10 cellular contexts compared by ENCODE assay signal in genomic region chr1:21931171-21932093, GRCh38. TPM values are rescaled to one million over a fixed set of nuclear protein-coding genes. Genes with fewer than 3 reads are reported as not detected.
DNase-seq lines count a peak whose midpoint lies in the region; ATAC-seq and TF ChIP-seq lines count a peak whose summit lies in the region.
"Had no signal": no experiment of that assay in that cellular context is flagged by ENCODE, and none has a peak within 500 bp of the region (broad histone marks: within the 10 kb centered on the region; RNA-seq: fewer than 3 reads in every experiment).

No MANE protein-coding gene starts in this region.

- TF ChIP-seq CTCF in mammary epithelial cell (conservative IDR thresholded peaks at IDR 0.05 in 1 of 2, IDR thresholded peaks at IDR 0.05 in 1 of 2; ENCODE audit: extremely low read depth in 1 of 2, insufficient read depth in 1 of 2, low read depth in 1 of 2, low read length in 2 of 2) (no peak), testis (IDR thresholded peaks at IDR 0.05) (no peak), OCI-LY7 (conservative IDR thresholded peaks at IDR 0.05; ENCODE audit: low read length) (no peak)

- BruUV-seq in mammary epithelial cell (replicated peaks; lab: Mats Ljungman, UMichigan): no TSS peak
- no TSS peak for BruUV-seq in OCI-LY7 (replicated peaks; lab: Mats Ljungman, UMichigan)

- H3K27me3 ChIP-seq in mammary epithelial cell (ENCODE audit: insufficient read depth, low read length): no peaks in the 10 kb centered on the region
- no peaks in the 10 kb centered on the region for H3K27me3 ChIP-seq in testis

- POLR2A ChIA-PET in OCI-LY7 (lab: Charles Lee): no interaction called here

- WGBS in mammary epithelial cell (ENCODE audit: low coverage, missing lambda C conversion rate): 17% methylated on average over 8 of the region's 16 CpGs
- 41 to 43% methylated on average over 11 to 16 of the region's 16 CpGs for WGBS in testis, 2 donors

- H3K4me3 ChIP-seq in mammary epithelial cell (replicated peaks in 1 of 3; ENCODE audit: insufficient read depth in 1 of 3, low read depth in 2 of 3, low read length in 3 of 3) (no peak overlapping the region), testis (no peak overlapping the region), OCI-LY7 (ENCODE audit: low read depth, low read length, poor library complexity, severe bottlenecking) (no peak overlapping the region)

- H3K9me3 ChIP-seq in mammary epithelial cell (replicated peaks; ENCODE audit: insufficient read depth, low read length): no peaks in the 10 kb centered on the region
- no peaks in the 10 kb centered on the region for H3K9me3 ChIP-seq in testis
- no peaks in the 10 kb centered on the region for H3K9me3 ChIP-seq in OCI-LY7 (ENCODE audit: low read length)

- TF ChIP-seq POLR2A in testis (IDR thresholded peaks at IDR 0.05): no peak

- peak overlapping the region; percentile 77 for H3K4me2 ChIP-seq in mammary epithelial cell (ENCODE audit: insufficient read depth, low read depth, low read length)
- H3K4me2 ChIP-seq in OCI-LY7 (ENCODE audit: low read length): no peak overlapping the region

- no peaks in the 10 kb centered on the region for H3K9me2 ChIP-seq in OCI-LY7 (ENCODE audit: insufficient read depth, low read length)

- H4K20me1 ChIP-seq in mammary epithelial cell (ENCODE audit: insufficient read depth, low read length): no peaks in the 10 kb centered on the region
- H4K20me1 ChIP-seq in OCI-LY7 (ENCODE audit: insufficient read depth, low read length): no peaks in the 10 kb centered on the region

- H3K79me2 ChIP-seq in mammary epithelial cell (ENCODE audit: insufficient read depth, low read length): peaks cover 86% of the 10 kb centered on the region
- no peaks in the 10 kb centered on the region for H3K79me2 ChIP-seq in OCI-LY7 (ENCODE audit: insufficient read depth, low read depth, low read length)

- intact Hi-C loops in mammary epithelial cell (cut with micrococcal nuclease) (loop anchor here (1.0 kb wide), 1 partner anchor 148 kb away; the partner anchor contains the start of gene USP48), testis (cut with DNase I; ENCODE audit: low total_unique reads) (no loop called here), OCI-LY7 (cut with micrococcal nuclease; ENCODE audit: unreplicated experiment) (no loop called here)

- peak overlapping the region; percentile 69 for H3K27ac ChIP-seq in mammary epithelial cell (ENCODE audit: insufficient read depth, low read depth, low read length)
- H3K27ac ChIP-seq in testis: peak overlapping the region; percentile 75 to 84
- H3K27ac ChIP-seq in OCI-LY7 (ENCODE audit: low read depth, low read length, poor library complexity, severe bottlenecking): no peak overlapping the region

- no peaks in the 10 kb centered on the region for H3K36me3 ChIP-seq in mammary epithelial cell (ENCODE audit: insufficient read depth, low read length)
- H3K36me3 ChIP-seq in testis (ENCODE audit: low read depth, missing control alignments): no peaks in the 10 kb centered on the region
- H3K36me3 ChIP-seq in OCI-LY7 (ENCODE audit: insufficient read depth, low read length): no peaks in the 10 kb centered on the region

- H3K4me1 ChIP-seq in mammary epithelial cell (ENCODE audit: insufficient read depth, low read length): peaks cover 49% of the 10 kb centered on the region
- peaks cover 55% of the 10 kb centered on the region for H3K4me1 ChIP-seq in testis
- H3K4me1 ChIP-seq in OCI-LY7 (ENCODE audit: insufficient read depth, low read length, poor library complexity, severe bottlenecking): no peaks in the 10 kb centered on the region

- ATAC-seq in left lobe of liver: peak; percentile 33

- dilution Hi-C loops in mammary epithelial cell (cut with HindIII; ENCODE audit: low sequenced_read_pairs): no loop called here

- CTCF ChIA-PET in mammary epithelial cell (lab: Charles Lee; ENCODE audit: low non-redundant PET): no interaction called here
- CTCF ChIA-PET in OCI-LY7 (lab: Charles Lee; ENCODE audit: unreplicated experiment): no interaction called here

- H2AFZ ChIP-seq in mammary epithelial cell (ENCODE audit: low read depth, low read length) (no peak overlapping the region), OCI-LY7 (ENCODE audit: low read length) (no peak overlapping the region)

- H3K9ac ChIP-seq in mammary epithelial cell (ENCODE audit: insufficient read depth, low read length): peak overlapping the region; percentile 39

- DNase-seq in HT-29 (ENCODE audit: low spot score) (peak; percentile 58), mammary epithelial cell (peak; percentile 71), left lobe of liver (ENCODE audit: low spot score) (no peak), testis (peak; percentile 51), OCI-LY7 (ENCODE audit: low spot score) (no peak), GDM1 (lab: John Stamatoyannopoulos, UW) (no peak), GF-D8 (lab: John Stamatoyannopoulos, UW) (no peak), NCI-H2196 (lab: John Stamatoyannopoulos, UW; ENCODE audit: unreplicated experiment) (no peak)
- DNase-seq: activated CD4-positive, alpha-beta T cell treated with anti-CD3 and anti-CD28 coated beads, Interleukin-2, amount 10 ng/mL, durations not matched to agents 7 days and 5 days; hypothalamus had no signal

- in situ Hi-C loops in mammary epithelial cell (cut with MboI; ENCODE audit: low sequenced_read_pairs in 2 of 2): no loop called here

RNA-seq across cellular contexts. Expression of gene HSPG2, which starts 5.7 kb away (rescaled TPM):
- total RNA-seq in HT-29 (2014; rRNA removed; shearing (Covaris generic)): 163 and 235 TPM in 2 replicates
- total RNA-seq in mammary epithelial cell: 100 to 1,000 TPM; 187 to 207 TPM
- 23.9 TPM for polyA plus RNA-seq in mammary epithelial cell
- polyA minus RNA-seq in mammary epithelial cell: 121 TPM
- 50.8 TPM for total RNA-seq in left lobe of liver
- total RNA-seq in testis: 10 to 100 TPM; 51.8 to 54.2 TPM
- polyA plus RNA-seq in testis (ENCODE audit: insufficient read depth, low read depth, low replicate concordance): 72.1 TPM
- 1.2 and 1.6 TPM in 2 replicates for total RNA-seq in OCI-LY7 (2014; rRNA removed; shearing (Covaris generic))
- 3.5 and 4.7 TPM in 2 replicates for total RNA-seq in OCI-LY7 (2022)

RNA-seq across cellular contexts. Expression of gene CELA3B, which starts 45.4 kb away (rescaled TPM):
- total RNA-seq in HT-29 (2014; rRNA removed; shearing (Covaris generic)): 0.81 TPM in 1 of 2 replicates, not detected in the other
- total RNA-seq in mammary epithelial cell: not detected
- polyA plus RNA-seq in mammary epithelial cell: not detected
- polyA minus RNA-seq in mammary epithelial cell: not detected
- 7.4 TPM for total RNA-seq in left lobe of liver
- total RNA-seq in testis: under 1 TPM in 1 of 2 donors, not detected in 1; 0.63 TPM
- 0.34 TPM for polyA plus RNA-seq in testis (ENCODE audit: insufficient read depth, low read depth, low replicate concordance)
- not detected in 2 replicates for total RNA-seq in OCI-LY7 (2014; rRNA removed; shearing (Covaris generic))
- total RNA-seq in OCI-LY7 (2022): not detected in 2 replicates
- total RNA-seq: activated CD4-positive, alpha-beta T cell treated with anti-CD3 and anti-CD28 coated beads, Interleukin-2, amount 10 ng/mL, durations not matched to agents 7 days and 5 days had no signal

Comparison
In these comparisons a context has a peak if more than half of its experiments do, and no peak if none do; other contexts are left out.
1. DNase-seq: peak in HT-29 (single experiment), mammary epithelial cell (single experiment) and testis (single experiment); none in left lobe of liver (single experiment), OCI-LY7 (single experiment), GDM1 (single experiment), GF-D8 (single experiment) and NCI-H2196 (single experiment).